Comparison of ENCODE assay signal across 8 cellular contexts in genomic region chr10:113958631-113959382, GRCh38.
DNase-seq lines count a peak whose midpoint lies in the region; ATAC-seq and TF ChIP-seq lines count a peak whose summit lies in the region.

No MANE protein-coding gene starts in this region.

- peaks cover 19% of the 10 kb centered on the region for H3K4me1 ChIP-seq in SJCRH30

- no peaks in the 10 kb centered on the region for H3K27me3 ChIP-seq in SJCRH30

- no peak for ATAC-seq in GM21447 (IDR thresholded peaks at IDR 0.05; ENCODE audit: unreplicated experiment)

- TF ChIP-seq CTCF in AG09309 (IDR thresholded peaks at IDR 0.05; ENCODE audit: control insufficient read depth, insufficient read depth, low read depth, low read length, missing control alignments): no peak

- peak; percentile 65 for DNase-seq in AG09309 (ENCODE audit: low read depth)
- DNase-seq in HCEC 1CT: peak; percentile 85
- DNase-seq in SJCRH30: peak; percentile 62 to 67
- peak; percentile 91 for DNase-seq in fibroblast of peridontal ligament (ENCODE audit: extremely low read depth)
- peak; percentile 83 for DNase-seq in posterior vena cava (ENCODE audit: low spot score)
- no peak for DNase-seq in C1 segment of cervical spinal cord (lab: John Stamatoyannopoulos, UW)
- no peak for DNase-seq in DMS114 treated with DMSO at 0.1 percent for 48 hours (lab: John Stamatoyannopoulos, UW; ENCODE audit: unreplicated experiment)

- intact Hi-C loops in posterior vena cava (cut with DNase I): no loop called here

- H3K36me3 ChIP-seq in SJCRH30: no peaks in the 10 kb centered on the region

- H3K27ac ChIP-seq in SJCRH30: no peak overlapping the region

- H3K4me3 ChIP-seq in AG09309 (ENCODE audit: control insufficient read depth, low read depth, low read length) (no peak overlapping the region), SJCRH30 (no peak overlapping the region)

- no peaks in the 10 kb centered on the region for H3K9me3 ChIP-seq in SJCRH30 (replicated peaks)

Comparison
In these comparisons a context has a peak if more than half of its experiments do, and no peak if none do; other contexts are left out.
1. DNase-seq: peak in AG09309 (single experiment), HCEC 1CT (single experiment), SJCRH30 (2 of 2), fibroblast of peridontal ligament (single experiment) and posterior vena cava (single experiment); none in C1 segment of cervical spinal cord (0 of 14) and DMS114 treated with DMSO at 0.1 percent for 48 hours (single experiment).